Comparison of ENCODE assay signal across 8 cellular contexts in the genomic region with DNA sequence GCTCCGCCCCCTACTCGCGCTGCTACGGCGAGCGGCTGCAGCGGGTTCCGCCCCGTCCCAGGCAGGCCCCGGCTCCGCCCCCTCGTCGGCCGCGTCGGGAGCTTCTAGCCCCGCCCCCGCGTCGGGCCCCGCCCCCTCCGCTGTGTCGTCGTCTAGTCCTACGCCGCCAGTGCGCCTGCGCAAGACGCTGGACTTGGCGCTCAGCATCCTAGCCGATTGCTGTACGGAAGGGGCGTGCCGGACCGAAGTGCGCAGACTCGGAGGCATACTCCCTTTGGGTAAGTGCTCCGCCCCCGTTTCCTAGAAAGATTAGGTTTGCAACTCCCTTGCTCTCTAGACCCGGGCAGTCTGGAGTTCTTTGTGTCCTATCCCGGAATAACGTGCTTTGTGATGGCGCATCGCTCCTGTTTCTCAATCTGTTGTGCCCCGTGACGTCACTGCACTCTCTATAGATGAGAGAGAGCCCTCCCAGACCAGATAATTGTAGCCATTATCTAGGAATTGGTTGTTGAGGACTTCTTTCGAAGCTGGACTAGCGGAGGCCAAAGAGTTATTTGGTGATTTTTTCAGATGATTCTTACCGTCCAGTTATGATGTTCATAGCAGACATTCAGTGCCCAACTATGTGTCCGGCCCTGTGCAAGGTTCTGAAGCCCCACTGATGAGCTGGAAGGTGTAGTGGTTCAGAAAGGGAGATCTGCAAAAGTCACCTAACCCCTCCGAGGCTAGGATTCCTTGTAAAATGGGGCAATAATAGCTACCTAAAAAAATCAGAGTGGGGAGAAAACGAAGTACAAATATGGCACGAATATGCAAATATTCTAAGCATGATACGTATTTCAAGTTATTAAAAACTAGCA. TPM values are rescaled to one million over a fixed set of nuclear protein-coding genes. Genes with fewer than 3 reads are reported as not detected.
A peak's percentile ranks its signal among the peaks of the same experiment; 100 is the strongest.
DNase-seq lines count a peak whose midpoint lies in the region; ATAC-seq and TF ChIP-seq lines count a peak whose summit lies in the region.

No MANE protein-coding gene starts in this region.

- peak; percentile 29 to 39 for TF ChIP-seq RAD21 in liver (IDR thresholded peaks at IDR 0.05)

- TF ChIP-seq CTCF in liver (IDR thresholded peaks at IDR 0.05; ENCODE audit: low read depth, low read length, missing input control): no peak

- H3K36me3 ChIP-seq in liver (ENCODE audit: control insufficient read depth in 4 of 4, insufficient read depth in 3 of 4, low read depth in 1 of 4, low read length in 3 of 4): peaks cover 0 to 4% (median under 1%) of the 10 kb centered on the region in 4 donors

- DNase-seq in C1 segment of cervical spinal cord (lab: John Stamatoyannopoulos, UW) (peak; percentile 89 to 100 (median 98)), NCI-H748 treated with DMSO at 0.1 percent for 48 hours (lab: John Stamatoyannopoulos, UW) (peak; percentile 94), dermis microvascular lymphatic vessel endothelial cell (ENCODE audit: low read depth in 2 of 2) (peak; percentile 96 to 99)
- DNase-seq in activated CD4-positive, alpha-beta T cell treated with anti-CD3 and anti-CD28 coated beads, Interleukin-2, amount 50 U/mL, for 48 hours: peak; percentile 100
- peak; percentile 100 for DNase-seq in stimulated activated CD4-positive, alpha-beta T cell treated with anti-CD3 and anti-CD28 coated beads, Interleukin-4, amount 100 ng/mL, for 1 hour

- H3K4me3 ChIP-seq in liver (ENCODE audit: low read depth in 1 of 3, low read length in 3 of 3): peak overlapping the region; percentile 36 to 74 (median 66)

- H3K27ac ChIP-seq in liver (ENCODE audit: low read depth in 1 of 2, low read length in 2 of 2): peak overlapping the region; percentile 97 to 98

- ATAC-seq in GM19395 (IDR thresholded peaks at IDR 0.05; ENCODE audit: unreplicated experiment): peak; percentile 69
- ATAC-seq in HG03558 (IDR thresholded peaks at IDR 0.05; ENCODE audit: extremely low read depth, unreplicated experiment): peak; percentile 39

- 3% methylated on average over 54 of the region's 54 CpGs for WGBS in liver

- H3K9me3 ChIP-seq in liver (ENCODE audit: control insufficient read depth in 4 of 4, low read length in 3 of 4): no peaks in the 10 kb centered on the region

- H3K9ac ChIP-seq in liver (ENCODE audit: low read depth in 1 of 2, low read length in 2 of 2): peak overlapping the region; percentile 63 to 75

- H3K27me3 ChIP-seq in liver (ENCODE audit: control insufficient read depth in 4 of 4, insufficient read depth in 4 of 4, low read length in 3 of 4): no peaks in the 10 kb centered on the region

- peaks cover 27 to 67% (median 53%) of the 10 kb centered on the region in 4 donors for H3K4me1 ChIP-seq in liver (ENCODE audit: control insufficient read depth in 4 of 4, insufficient read depth in 4 of 4, low read length in 3 of 4)

TF ChIP-seq in liver, 16 proteins besides CTCF, POLR2A, EP300 and RAD21:
- TF ChIP-seq, protein P1, sequence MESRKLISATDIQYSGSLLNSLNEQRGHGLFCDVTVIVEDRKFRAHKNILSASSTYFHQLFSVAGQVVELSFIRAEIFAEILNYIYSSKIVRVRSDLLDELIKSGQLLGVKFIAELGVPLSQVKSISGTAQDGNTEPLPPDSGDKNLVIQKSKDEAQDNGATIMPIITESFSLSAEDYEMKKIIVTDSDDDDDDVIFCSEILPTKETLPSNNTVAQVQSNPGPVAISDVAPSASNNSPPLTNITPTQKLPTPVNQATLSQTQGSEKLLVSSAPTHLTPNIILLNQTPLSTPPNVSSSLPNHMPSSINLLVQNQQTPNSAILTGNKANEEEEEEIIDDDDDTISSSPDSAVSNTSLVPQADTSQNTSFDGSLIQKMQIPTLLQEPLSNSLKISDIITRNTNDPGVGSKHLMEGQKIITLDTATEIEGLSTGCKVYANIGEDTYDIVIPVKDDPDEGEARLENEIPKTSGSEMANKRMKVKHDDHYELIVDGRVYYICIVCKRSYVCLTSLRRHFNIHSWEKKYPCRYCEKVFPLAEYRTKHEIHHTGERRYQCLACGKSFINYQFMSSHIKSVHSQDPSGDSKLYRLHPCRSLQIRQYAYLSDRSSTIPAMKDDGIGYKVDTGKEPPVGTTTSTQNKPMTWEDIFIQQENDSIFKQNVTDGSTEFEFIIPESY (IDR thresholded peaks at IDR 0.05): peak; percentile 83
- TF ChIP-seq EGR1 (IDR thresholded peaks at IDR 0.05; ENCODE audit: low read depth in 2 of 2) (peak; percentile 82 to 87), TAF1 (conservative IDR thresholded peaks at IDR 0.05) (no peak), GABPA (IDR thresholded peaks at IDR 0.05 in 1 of 2, conservative IDR thresholded peaks at IDR 0.05 in 1 of 2) (no peak), JUND (IDR thresholded peaks at IDR 0.05) (peak; percentile 70 to 91), SP1 (IDR thresholded peaks at IDR 0.05) (peak; percentile 93), HNF4G (IDR thresholded peaks at IDR 0.05) (no peak), NR2F2 (IDR thresholded peaks at IDR 0.05) (peak; percentile 67), HNF4A (conservative IDR thresholded peaks at IDR 0.05) (peak; percentile 91 to 98), FOXA1 (IDR thresholded peaks at IDR 0.05) (peak; percentile 45), YY1 (IDR thresholded peaks at IDR 0.05) (no peak), FOXA2 (IDR thresholded peaks at IDR 0.05) (peak; percentile 48), RXRA (IDR thresholded peaks at IDR 0.05) (peak; percentile 86 to 96)
- TF ChIP-seq, protein P2, sequence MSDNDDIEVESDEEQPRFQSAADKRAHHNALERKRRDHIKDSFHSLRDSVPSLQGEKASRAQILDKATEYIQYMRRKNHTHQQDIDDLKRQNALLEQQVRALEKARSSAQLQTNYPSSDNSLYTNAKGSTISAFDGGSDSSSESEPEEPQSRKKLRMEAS (IDR thresholded peaks at IDR 0.05): peak; percentile 77
- TF ChIP-seq, protein P3, sequence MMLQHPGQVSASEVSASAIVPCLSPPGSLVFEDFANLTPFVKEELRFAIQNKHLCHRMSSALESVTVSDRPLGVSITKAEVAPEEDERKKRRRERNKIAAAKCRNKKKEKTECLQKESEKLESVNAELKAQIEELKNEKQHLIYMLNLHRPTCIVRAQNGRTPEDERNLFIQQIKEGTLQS (IDR thresholded peaks at IDR 0.05): peak; percentile 49
- TF ChIP-seq, protein P4, sequence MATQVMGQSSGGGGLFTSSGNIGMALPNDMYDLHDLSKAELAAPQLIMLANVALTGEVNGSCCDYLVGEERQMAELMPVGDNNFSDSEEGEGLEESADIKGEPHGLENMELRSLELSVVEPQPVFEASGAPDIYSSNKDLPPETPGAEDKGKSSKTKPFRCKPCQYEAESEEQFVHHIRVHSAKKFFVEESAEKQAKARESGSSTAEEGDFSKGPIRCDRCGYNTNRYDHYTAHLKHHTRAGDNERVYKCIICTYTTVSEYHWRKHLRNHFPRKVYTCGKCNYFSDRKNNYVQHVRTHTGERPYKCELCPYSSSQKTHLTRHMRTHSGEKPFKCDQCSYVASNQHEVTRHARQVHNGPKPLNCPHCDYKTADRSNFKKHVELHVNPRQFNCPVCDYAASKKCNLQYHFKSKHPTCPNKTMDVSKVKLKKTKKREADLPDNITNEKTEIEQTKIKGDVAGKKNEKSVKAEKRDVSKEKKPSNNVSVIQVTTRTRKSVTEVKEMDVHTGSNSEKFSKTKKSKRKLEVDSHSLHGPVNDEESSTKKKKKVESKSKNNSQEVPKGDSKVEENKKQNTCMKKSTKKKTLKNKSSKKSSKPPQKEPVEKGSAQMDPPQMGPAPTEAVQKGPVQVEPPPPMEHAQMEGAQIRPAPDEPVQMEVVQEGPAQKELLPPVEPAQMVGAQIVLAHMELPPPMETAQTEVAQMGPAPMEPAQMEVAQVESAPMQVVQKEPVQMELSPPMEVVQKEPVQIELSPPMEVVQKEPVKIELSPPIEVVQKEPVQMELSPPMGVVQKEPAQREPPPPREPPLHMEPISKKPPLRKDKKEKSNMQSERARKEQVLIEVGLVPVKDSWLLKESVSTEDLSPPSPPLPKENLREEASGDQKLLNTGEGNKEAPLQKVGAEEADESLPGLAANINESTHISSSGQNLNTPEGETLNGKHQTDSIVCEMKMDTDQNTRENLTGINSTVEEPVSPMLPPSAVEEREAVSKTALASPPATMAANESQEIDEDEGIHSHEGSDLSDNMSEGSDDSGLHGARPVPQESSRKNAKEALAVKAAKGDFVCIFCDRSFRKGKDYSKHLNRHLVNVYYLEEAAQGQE (IDR thresholded peaks at IDR 0.05): peak; percentile 42

RNA-seq across cellular contexts. Expression of a gene that starts 0.7 kb away (rescaled TPM):
- total RNA-seq in dermis microvascular lymphatic vessel endothelial cell (12.1 and 16.3 TPM in 2 replicates), liver (10 to 100 TPM in 1 of 2 donors, 1 to 10 TPM in 1; 5.4 to 13.3 TPM)
- polyA plus RNA-seq in liver: 10 to 100 TPM; 10.1 to 12.6 TPM

RNA-seq across cellular contexts. Expression of a gene that starts 12.0 kb away (rescaled TPM):
- total RNA-seq in dermis microvascular lymphatic vessel endothelial cell (26.2 and 40.7 TPM in 2 replicates), liver (1 to 10 TPM; 4.2 to 6.8 TPM)
- 1 to 10 TPM; 4.9 to 8.3 TPM for polyA plus RNA-seq in liver

RNA-seq across cellular contexts. Expression of a gene that starts 17.4 kb away (rescaled TPM):
- under 0.01 and 0.13 TPM in 2 replicates for total RNA-seq in dermis microvascular lymphatic vessel endothelial cell
- total RNA-seq in liver: under 1 TPM; 0.25 to 0.84 TPM
- polyA plus RNA-seq in liver: under 1 TPM in 1 of 2 donors, not detected in 1; 0.35 TPM

RNA-seq across cellular contexts. Expression of a gene that starts 23.0 kb away (rescaled TPM):
- total RNA-seq in dermis microvascular lymphatic vessel endothelial cell (not detected in 2 replicates), liver (under 1 TPM in 1 of 2 donors, not detected in 1; 0.14 TPM)
- 1 to 10 TPM in 1 of 2 donors, under 1 TPM in 1; 0.93 to 8.1 TPM for polyA plus RNA-seq in liver

RNA-seq across cellular contexts. Expression of a gene that starts 31.8 kb away (rescaled TPM):
- total RNA-seq in dermis microvascular lymphatic vessel endothelial cell (not detected in 2 replicates), liver (under 1 TPM in 1 of 2 donors, not detected in 1; 0.84 TPM)
- 10 to 100 TPM in 1 of 2 donors, 1 to 10 TPM in 1; 8.0 to 36.7 TPM for polyA plus RNA-seq in liver

Comparison
In these comparisons a context has a peak if more than half of its experiments do, and no peak if none do; other contexts are left out.
1. Peak in every context shown above with its lines: DNase-seq, ATAC-seq, H3K4me3 ChIP-seq and H3K27ac ChIP-seq.